9 cellular contexts compared by ENCODE assay signal in genomic region chr1:234863596-234863995, GRCh38.
DNase-seq lines count a peak whose midpoint lies in the region; ATAC-seq and TF ChIP-seq lines count a peak whose summit lies in the region.
"Had no signal": no experiment of that assay in that cellular context is flagged by ENCODE, and none has a peak within 500 bp of the region (broad histone marks: within the 10 kb centered on the region; RNA-seq: fewer than 3 reads in every experiment).

No MANE protein-coding gene starts in this region.

- H3K36me3 ChIP-seq in esophagus (ENCODE audit: control insufficient read depth in 2 of 2, insufficient read depth in 2 of 2, low read length in 1 of 2) = no peaks in the 10 kb centered on the region

- H3K27me3 Mint-ChIP-seq in neural crest cell (ENCODE audit: low read depth) = no peaks in the 10 kb centered on the region
- H3K27me3 Mint-ChIP-seq: activated CD4-positive, alpha-beta T cell treated with anti-CD3 and anti-CD28 coated beads, Interleukin-2, amount 10 ng/mL, durations not matched to agents 7 days and 5 days had no signal

- H3K9me3 Mint-ChIP-seq in neural crest cell = no peaks in the 10 kb centered on the region

- peak overlapping the region; percentile 47 for H3K27ac Mint-ChIP-seq in neural crest cell (ENCODE audit: unreplicated experiment)

- DNase-seq in activated effector memory CD4-positive, alpha-beta T cell treated with anti-CD3 and anti-CD28 coated beads, Interleukin-2, amount 50 U/mL, for 16 hours = peak; percentile 17
- no peak for DNase-seq in activated effector memory CD4-positive, alpha-beta T cell treated with Interleukin-2 at 50 U/mL for 16 hours
- DNase-seq in neural crest cell (ENCODE audit: low read depth, low spot score) (no peak), G401 (ENCODE audit: low spot score) (no peak), KBM-7 (no peak)
- DNase-seq: activated CD4-positive, alpha-beta T cell treated with anti-CD3 and anti-CD28 coated beads, Interleukin-2, amount 10 ng/mL, durations not matched to agents 7 days and 5 days had no signal

- in situ Hi-C loops in G401 (cut with HindIII; ENCODE audit: low sequenced_read_pairs) = no loop called here
- in situ Hi-C loops in KBM-7 (cut with MboI; ENCODE audit: low pct_unique_long_range_greater_than_20kb, low sequenced_read_pairs) = loop anchor here (25.0 kb wide), 1 partner anchor 251 kb away; the partner anchor contains the start of gene IRF2BP2

- H3K4me1 Mint-ChIP-seq in neural crest cell = peaks cover 18% of the 10 kb centered on the region

- 42 to 66% methylated on average over 6 of the region's 6 CpGs for WGBS in esophagus, 2 donors

- H3K4me1 ChIP-seq in esophagus (ENCODE audit: control insufficient read depth in 2 of 2, insufficient read depth in 2 of 2, low read length in 1 of 2) = peaks cover 0 to 16% of the 10 kb centered on the region in 2 donors

- H3K4me3 Mint-ChIP-seq in neural crest cell = no peak overlapping the region
- H3K4me3 Mint-ChIP-seq: activated CD4-positive, alpha-beta T cell treated with anti-CD3 and anti-CD28 coated beads, Interleukin-2, amount 10 ng/mL, durations not matched to agents 7 days and 5 days had no signal

- H3K4me3 ChIP-seq in esophagus (ENCODE audit: low read depth in 1 of 2, low read length in 2 of 2) = no peak overlapping the region

- H3K27ac ChIP-seq in esophagus (ENCODE audit: low read depth in 2 of 2, low read length in 1 of 2) = peak overlapping the region; percentile 42 to 62

- H3K27me3 ChIP-seq in esophagus (ENCODE audit: control insufficient read depth in 1 of 2, insufficient read depth in 2 of 2, low read length in 2 of 2) = no peaks in the 10 kb centered on the region

- no peaks in the 10 kb centered on the region for H3K36me3 Mint-ChIP-seq in neural crest cell (ENCODE audit: low read depth)

- peaks cover 0 to 2% of the 10 kb centered on the region in 2 donors for H3K9me3 ChIP-seq in esophagus (ENCODE audit: control insufficient read depth in 2 of 2, insufficient read depth in 1 of 2, low read depth in 1 of 2, low read length in 1 of 2)

- TF ChIP-seq CTCF in neural crest cell (conservative IDR thresholded peaks at IDR 0.05) = no peak

- ATAC-seq in GM21786 (IDR thresholded peaks at IDR 0.05; ENCODE audit: unreplicated experiment) (no peak), GM18498 (IDR thresholded peaks at IDR 0.05; ENCODE audit: unreplicated experiment) (no peak)
